1 cellular context compared by ENCODE assay signal in genomic region chr10:108904163-108904878, GRCh38.
TF ChIP-seq lines count a peak whose summit lies in the region.

No MANE protein-coding gene starts in this region.

TF ChIP-seq in HepG2, 621 proteins besides CTCF, POLR2A, EP300 and RAD21 (continued from another document):
- TF ChIP-seq, protein P1, sequence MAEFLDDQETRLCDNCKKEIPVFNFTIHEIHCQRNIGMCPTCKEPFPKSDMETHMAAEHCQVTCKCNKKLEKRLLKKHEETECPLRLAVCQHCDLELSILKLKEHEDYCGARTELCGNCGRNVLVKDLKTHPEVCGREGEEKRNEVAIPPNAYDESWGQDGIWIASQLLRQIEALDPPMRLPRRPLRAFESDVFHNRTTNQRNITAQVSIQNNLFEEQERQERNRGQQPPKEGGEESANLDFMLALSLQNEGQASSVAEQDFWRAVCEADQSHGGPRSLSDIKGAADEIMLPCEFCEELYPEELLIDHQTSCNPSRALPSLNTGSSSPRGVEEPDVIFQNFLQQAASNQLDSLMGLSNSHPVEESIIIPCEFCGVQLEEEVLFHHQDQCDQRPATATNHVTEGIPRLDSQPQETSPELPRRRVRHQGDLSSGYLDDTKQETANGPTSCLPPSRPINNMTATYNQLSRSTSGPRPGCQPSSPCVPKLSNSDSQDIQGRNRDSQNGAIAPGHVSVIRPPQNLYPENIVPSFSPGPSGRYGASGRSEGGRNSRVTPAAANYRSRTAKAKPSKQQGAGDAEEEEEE (CRISPR knock-in tag; IDR thresholded peaks at IDR 0.05; ENCODE audit: borderline replicate concordance), result no peak
- TF ChIP-seq, protein P2, sequence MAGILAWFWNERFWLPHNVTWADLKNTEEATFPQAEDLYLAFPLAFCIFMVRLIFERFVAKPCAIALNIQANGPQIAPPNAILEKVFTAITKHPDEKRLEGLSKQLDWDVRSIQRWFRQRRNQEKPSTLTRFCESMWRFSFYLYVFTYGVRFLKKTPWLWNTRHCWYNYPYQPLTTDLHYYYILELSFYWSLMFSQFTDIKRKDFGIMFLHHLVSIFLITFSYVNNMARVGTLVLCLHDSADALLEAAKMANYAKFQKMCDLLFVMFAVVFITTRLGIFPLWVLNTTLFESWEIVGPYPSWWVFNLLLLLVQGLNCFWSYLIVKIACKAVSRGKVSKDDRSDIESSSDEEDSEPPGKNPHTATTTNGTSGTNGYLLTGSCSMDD (CRISPR knock-in tag; IDR thresholded peaks at IDR 0.05), result no peak
- TF ChIP-seq RFX5 (IDR thresholded peaks at IDR 0.05; ENCODE audit: low read depth, low read length), result no peak
TF ChIP-seq in HepG2: peak in this region for 0.
